Comparison of ENCODE assay signal across 1 cellular context in the genomic region with DNA sequence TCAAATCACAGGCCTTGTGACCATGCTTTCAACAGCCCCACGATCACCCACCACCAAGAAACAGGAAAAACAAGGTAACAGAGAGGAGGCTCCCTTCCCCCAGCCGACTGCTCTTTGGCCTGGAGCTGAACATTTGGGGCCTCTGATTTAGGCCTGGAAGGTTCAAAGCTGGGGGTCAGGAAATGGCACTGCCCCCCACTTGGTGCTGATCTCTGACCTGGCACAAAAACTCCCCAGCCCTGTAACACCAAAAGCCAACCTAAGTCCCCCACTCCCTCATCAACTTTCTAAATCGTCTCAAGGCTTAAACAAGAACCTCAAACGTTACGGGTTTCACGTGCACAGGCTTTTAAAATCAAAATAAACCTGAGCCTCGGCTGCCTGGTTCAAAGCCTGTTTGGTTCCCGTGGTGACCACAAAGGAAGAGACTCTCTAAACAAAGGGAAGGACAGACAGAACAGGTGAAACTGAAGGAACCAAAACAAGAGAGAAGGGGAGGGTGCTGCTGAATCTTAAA.
TF ChIP-seq lines count a peak whose summit lies in the region.

No MANE protein-coding gene starts in this region.

TF ChIP-seq in IMR-90, 13 proteins besides CTCF, POLR2A, EP300 and RAD21:
- TF ChIP-seq BHLHE40 (IDR thresholded peaks at IDR 0.05; ENCODE audit: low read depth, low read length) (peak; percentile 61; the same call in 1 of the 2 replicates), MAZ (IDR thresholded peaks at IDR 0.05; ENCODE audit: borderline replicate concordance, low read depth, low read length) (no peak), RCOR1 (IDR thresholded peaks at IDR 0.05; ENCODE audit: insufficient replicate concordance, low read length) (no peak)
